Comparison of ENCODE assay signal across 34 cellular contexts in the genomic region with DNA sequence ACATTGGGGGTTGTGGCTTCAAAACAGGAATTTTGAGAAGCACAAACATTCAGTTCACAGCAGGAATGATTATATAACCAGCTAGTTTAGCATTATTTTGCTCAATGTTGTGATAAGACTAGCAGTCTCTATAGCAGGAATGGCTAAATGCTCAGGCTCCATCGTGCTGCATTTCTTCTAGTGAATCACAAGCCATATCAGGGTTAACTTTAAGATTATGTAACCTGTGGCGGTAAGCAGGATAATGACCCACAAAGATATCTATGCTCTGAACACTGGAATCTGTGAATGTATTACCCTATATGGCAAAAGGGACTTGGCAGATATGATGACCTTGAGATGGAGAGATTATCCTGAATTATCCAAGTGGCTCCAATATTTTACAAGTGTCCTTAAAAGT. TPM values are rescaled to one million over a fixed set of nuclear protein-coding genes. Genes with fewer than 3 reads are reported as not detected.
"Had no signal": no experiment of that assay in that cellular context is flagged by ENCODE, and none has a peak within 500 bp of the region (broad histone marks: within the 10 kb centered on the region; RNA-seq: fewer than 3 reads in every experiment).

No MANE protein-coding gene starts in this region.

- DNase-seq: activated CD4-positive, alpha-beta T cell treated with anti-CD3 and anti-CD28 coated beads for 36 hours; activated CD4-positive, alpha-beta T cell treated with anti-CD3 and anti-CD28 coated beads, Interleukin-2, amount 10 ng/mL, durations not matched to agents 7 days and 5 days; activated CD4-positive, alpha-beta T cell treated with anti-CD3 and anti-CD28 coated beads, Interleukin-2, amount 50 U/mL, for 48 hours; activated CD8-positive, alpha-beta T cell treated with anti-CD3 and anti-CD28 coated beads, Interleukin-2, amount 10 ng/mL, durations not matched to agents 7 days and 5 days; activated gamma-delta T cell treated with Interleukin-2 at 50 U/mL for 16 hours; activated naive CD4-positive, alpha-beta T cell treated with anti-CD3 and anti-CD28 coated beads for 36 hours; activated T-cell treated with anti-CD3 and anti-CD28 coated beads, Interleukin-2, amount 50 U/mL, for 24 hours; anterior cingulate cortex; central memory CD4-positive, alpha-beta T cell; Kasumi-1; KG1; MG63; NCI-H1092; NCI-H1436 treated with DMSO at 0.1 percent for 48 hours; NCI-H1694 treated with DMSO at 0.1 percent for 48 hours; NCI-H2029; NCI-H510A; NCI-H526; NCI-H748 treated with DMSO at 0.1 percent for 48 hours; NK-92 treated with Interleukin-12 subunit alpha and Interleukin-12 subunit beta, amount 100 ng/mL, for 24 hours; PC-3; Peyer's patch; RPMI8226; SHP77 treated with DMSO at 0.1 percent for 48 hours; SK-N-SH had no signal

- H3K36me3 ChIP-seq: adrenal gland, MG63, Peyer's patch, SJSA1 had no signal

- H3K9me3 ChIP-seq: adrenal gland, MG63, Peyer's patch, SJSA1, SK-N-SH had no signal

- FAIRE-seq: bronchial epithelial cell had no signal

- H3K4me3 ChIP-seq: adrenal gland, MG63, Peyer's patch, SJSA1 had no signal

- H3K9ac ChIP-seq: SK-N-SH had no signal

- H3K4me1 ChIP-seq: Peyer's patch had no signal

- H3K27ac Mint-ChIP-seq: activated CD4-positive, alpha-beta T cell treated with anti-CD3 and anti-CD28 coated beads for 36 hours; activated CD4-positive, alpha-beta T cell treated with anti-CD3 and anti-CD28 coated beads, Interleukin-2, amount 10 ng/mL, durations not matched to agents 7 days and 5 days; activated CD8-positive, alpha-beta T cell treated with anti-CD3 and anti-CD28 coated beads, Interleukin-2, amount 10 ng/mL, durations not matched to agents 7 days and 5 days; activated naive CD4-positive, alpha-beta T cell treated with anti-CD3 and anti-CD28 coated beads for 36 hours; activated naive CD4-positive, alpha-beta T cell treated with anti-CD3 and anti-CD28 coated beads, Interleukin-2, amount 50 U/mL, for 72 hours; activated T-cell treated with anti-CD3 and anti-CD28 coated beads, Interleukin-2, amount 50 U/mL, for 24 hours; T-helper 1 cell treated with Interleukin-12 subunit alpha and Interleukin-12 subunit beta and Interleukin-4 antibody, amounts not matched to agents 30 μg/mL and 1 μg/mL, for 36 hours; T-helper 2 cell treated with Interferon-gamma antibody and Interleukin-4, amounts not matched to agents 5 μg/mL and 100 μg/mL, for 36 hours; WTC11 had no signal

- H3K27ac ChIP-seq: adrenal gland, Peyer's patch, SJSA1 had no signal

- ATAC-seq: activated CD4-positive, alpha-beta T cell treated with anti-CD3 and anti-CD28 coated beads for 36 hours; activated CD4-positive, CD25-positive, alpha-beta regulatory T cell treated with anti-CD3 and anti-CD28 coated beads, Interleukin-2, amount 50 U/mL, for 24 hours; activated CD8-positive, alpha-beta T cell treated with anti-CD3 and anti-CD28 coated beads, Interleukin-2, amount 10 ng/mL, durations not matched to agents 7 days and 5 days; activated naive CD4-positive, alpha-beta T cell treated with anti-CD3 and anti-CD28 coated beads, Interleukin-2, amount 50 U/mL, for 72 hours; PC-3; WTC11 had no signal

- H3K27me3 ChIP-seq: adrenal gland, MG63, Peyer's patch, SJSA1 had no signal

- H3K9me3 Mint-ChIP-seq: activated CD4-positive, alpha-beta T cell treated with anti-CD3 and anti-CD28 coated beads, Interleukin-2, amount 10 ng/mL, durations not matched to agents 7 days and 5 days; activated naive CD4-positive, alpha-beta T cell treated with anti-CD3 and anti-CD28 coated beads for 36 hours; activated naive CD4-positive, alpha-beta T cell treated with anti-CD3 and anti-CD28 coated beads, Interleukin-2, amount 50 U/mL, for 72 hours; activated T-cell treated with anti-CD3 and anti-CD28 coated beads, Interleukin-2, amount 50 U/mL, for 24 hours; T-helper 1 cell treated with Interleukin-12 subunit alpha and Interleukin-12 subunit beta and Interleukin-4 antibody, amounts not matched to agents 30 μg/mL and 1 μg/mL, for 36 hours; T-helper 2 cell treated with Interferon-gamma antibody and Interleukin-4, amounts not matched to agents 5 μg/mL and 100 μg/mL, for 36 hours; WTC11 had no signal

- H3K36me3 Mint-ChIP-seq: activated naive CD4-positive, alpha-beta T cell treated with anti-CD3 and anti-CD28 coated beads, Interleukin-2, amount 50 U/mL, for 72 hours; WTC11 had no signal

- H3K4me1 Mint-ChIP-seq: activated CD4-positive, alpha-beta T cell treated with anti-CD3 and anti-CD28 coated beads, Interleukin-2, amount 10 ng/mL, durations not matched to agents 7 days and 5 days; WTC11 had no signal

- H3K4me3 Mint-ChIP-seq: activated CD4-positive, alpha-beta T cell treated with anti-CD3 and anti-CD28 coated beads for 36 hours; activated CD4-positive, alpha-beta T cell treated with anti-CD3 and anti-CD28 coated beads, Interleukin-2, amount 10 ng/mL, durations not matched to agents 7 days and 5 days; activated CD8-positive, alpha-beta T cell treated with anti-CD3 and anti-CD28 coated beads, Interleukin-2, amount 10 ng/mL, durations not matched to agents 7 days and 5 days; activated naive CD4-positive, alpha-beta T cell treated with anti-CD3 and anti-CD28 coated beads for 36 hours; activated T-cell treated with anti-CD3 and anti-CD28 coated beads, Interleukin-2, amount 50 U/mL, for 24 hours; T-helper 1 cell treated with Interleukin-12 subunit alpha and Interleukin-12 subunit beta and Interleukin-4 antibody, amounts not matched to agents 30 μg/mL and 1 μg/mL, for 36 hours; T-helper 2 cell treated with Interferon-gamma antibody and Interleukin-4, amounts not matched to agents 5 μg/mL and 100 μg/mL, for 36 hours; WTC11 had no signal

RNA-seq across cellular contexts. Expression of gene FSHB, which starts 14.8 kb away (rescaled TPM):
- total RNA-seq: activated CD4-positive, alpha-beta T cell treated with anti-CD3 and anti-CD28 coated beads for 36 hours; activated CD4-positive, alpha-beta T cell treated with anti-CD3 and anti-CD28 coated beads, Interleukin-2, amount 10 ng/mL, durations not matched to agents 7 days and 5 days; activated CD8-positive, alpha-beta T cell treated with anti-CD3 and anti-CD28 coated beads, Interleukin-2, amount 10 ng/mL, durations not matched to agents 7 days and 5 days; activated naive CD4-positive, alpha-beta T cell treated with anti-CD3 and anti-CD28 coated beads for 36 hours; activated naive CD4-positive, alpha-beta T cell treated with anti-CD3 and anti-CD28 coated beads, Interleukin-2, amount 50 U/mL, for 72 hours; adrenal gland; bronchial epithelial cell; cerebellum; PC-3; Peyer's patch; SJSA1; WTC11 had no signal
- polyA plus RNA-seq: adrenal gland, SK-N-SH had no signal
